In the genomic region with DNA sequence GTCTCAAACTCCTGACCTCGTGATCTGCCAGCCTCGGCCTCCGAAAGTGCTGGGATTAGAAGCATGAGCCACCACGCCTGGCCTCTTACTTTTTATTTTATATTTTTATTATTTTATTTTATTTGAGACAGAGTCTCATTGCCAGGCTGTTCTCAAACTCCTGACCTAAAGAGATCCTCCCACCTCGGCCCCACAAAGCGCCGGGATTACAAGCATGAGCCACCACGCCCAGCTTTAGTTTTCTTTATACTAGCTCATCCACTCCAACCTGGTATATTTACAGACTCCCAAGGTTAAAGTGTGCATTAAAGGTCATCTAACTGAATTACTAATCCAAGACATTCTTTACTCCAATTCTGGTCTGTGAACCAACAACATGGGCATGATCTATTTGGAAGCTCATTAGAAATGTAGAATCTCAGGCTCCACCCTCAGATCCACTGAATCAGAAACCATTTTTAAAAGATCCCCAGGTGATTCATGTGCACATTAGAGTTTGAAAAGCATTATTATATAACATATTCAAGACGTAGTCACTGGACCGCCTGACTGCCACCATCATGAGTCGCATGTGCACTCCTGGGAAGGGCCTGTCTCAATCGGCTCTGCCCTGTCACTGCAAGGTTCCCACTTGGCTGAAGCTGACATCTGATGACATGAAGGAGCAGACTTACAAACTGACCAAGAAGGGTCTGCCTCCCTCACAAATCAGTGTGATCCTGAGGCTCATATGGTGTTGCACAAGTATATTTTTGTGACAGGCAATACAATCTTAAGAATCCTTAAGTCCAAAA, we compare ENCODE assay signal across 13 cellular contexts. TPM values are rescaled to one million over a fixed set of nuclear protein-coding genes. Genes with fewer than 3 reads are reported as not detected.
DNase-seq lines count a peak whose midpoint lies in the region; ATAC-seq, FAIRE-seq and TF ChIP-seq lines count a peak whose summit lies in the region.
"Had no signal": no experiment of that assay in that cellular context is flagged by ENCODE, and none has a peak within 500 bp of the region (broad histone marks: within the 10 kb centered on the region; RNA-seq: fewer than 3 reads in every experiment).

No MANE protein-coding gene starts in this region.

- TF ChIP-seq POLR2A in heart left ventricle (IDR thresholded peaks at IDR 0.05) (no peak), K562 (conservative IDR thresholded peaks at IDR 0.05) (no peak)

- H3K27ac ChIP-seq in heart left ventricle (no peak overlapping the region), right cardiac atrium (ENCODE audit: low read length) (no peak overlapping the region), K562 (ENCODE audit: extremely low read depth, low read depth, low read length) (peak overlapping the region; percentile 16; the same call in 2 of the 3 replicates), lower lobe of right lung (no peak overlapping the region), MM.1S (ENCODE audit: low read length) (no peak overlapping the region)

- H3K9ac ChIP-seq in K562 (ENCODE audit: insufficient read depth in 1 of 2, low read depth in 2 of 2, low read length in 2 of 2) (peak overlapping the region in 1 of 2 experiments; percentile 53; a peak in 1 of 4 replicates), MM.1S (ENCODE audit: low read length) (no peak overlapping the region)

- peaks cover 0 to 4% (median 0%) of the 10 kb centered on the region in 9 donors for H3K36me3 ChIP-seq in heart left ventricle
- no peaks in the 10 kb centered on the region; the same call in 2 of the 3 replicates for H3K36me3 ChIP-seq in K562 (ENCODE audit: control insufficient read depth, insufficient read depth, low read length)
- no peaks in the 10 kb centered on the region for H3K36me3 ChIP-seq in lower lobe of right lung
- H3K36me3 ChIP-seq in MM.1S (replicated peaks; ENCODE audit: insufficient read depth, low read length) = no peaks in the 10 kb centered on the region
- H3K36me3 ChIP-seq: HAP-1 had no signal

- peaks cover 0 to 41% (median 23%) of the 10 kb centered on the region in 12 donors for H3K4me1 ChIP-seq in heart left ventricle
- H3K4me1 ChIP-seq in right cardiac atrium (ENCODE audit: control insufficient read depth, insufficient read depth, low read length) = peaks cover 1% of the 10 kb centered on the region
- peaks cover 4 to 17% of the 10 kb centered on the region in 2 experiments; a peak in 3 of 5 replicates for H3K4me1 ChIP-seq in K562 (replicated peaks in 1 of 2; ENCODE audit: control insufficient read depth in 2 of 2, insufficient read depth in 2 of 2, low read length in 2 of 2)
- peaks cover 43% of the 10 kb centered on the region for H3K4me1 ChIP-seq in lower lobe of right lung
- no peaks in the 10 kb centered on the region for H3K4me1 ChIP-seq in MM.1S (ENCODE audit: low read length)

- H3K79me2 ChIP-seq in K562 (ENCODE audit: control insufficient read depth, insufficient read depth, low read length) (peaks cover 73% of the 10 kb centered on the region), MM.1S (ENCODE audit: low read length) (0 out of 2 replicates have a peak, but pooled peaks cover 2% of the 10 kb centered on the region)

- ATAC-seq in heart left ventricle (peak in 3 of 4 donors; percentile 24 to 26 (median 25)), right cardiac atrium (no peak), K562 (peak; percentile 53), lower lobe of right lung (peak; percentile 40 to 41), HG03520 (IDR thresholded peaks at IDR 0.05; ENCODE audit: unreplicated experiment) (no peak)

- H3K9me2 ChIP-seq in MM.1S (replicated peaks; ENCODE audit: insufficient read depth, low read length) = no peaks in the 10 kb centered on the region

- no peaks in the 10 kb centered on the region for H3K9me3 Mint-ChIP-seq in activated T-cell treated with anti-CD3 and anti-CD28 coated beads, Interleukin-2, amount 50 U/mL, for 24 hours
- H3K9me3 Mint-ChIP-seq: T-helper 2 cell treated with Interferon-gamma antibody and Interleukin-4, amounts not matched to agents 5 μg/mL and 100 μg/mL, for 36 hours had no signal

- BruUV-seq in K562 (replicated peaks; lab: Mats Ljungman, UMichigan) = no TSS peak

- no peak for FAIRE-seq in K562 (lab: Jason Lieb, UNC)

- no peaks in the 10 kb centered on the region for H4K20me1 ChIP-seq in K562 (replicated peaks; ENCODE audit: control insufficient read depth, insufficient read depth, low read length)
- no peaks in the 10 kb centered on the region for H4K20me1 ChIP-seq in MM.1S (ENCODE audit: insufficient read depth, low read length)

- intact Hi-C loops in heart left ventricle (cut with DNase I) = no loop called here
- intact Hi-C loops in right cardiac atrium (cut with DNase I) = no loop called here
- intact Hi-C loops in K562 (cut with micrococcal nuclease) = no loop called here
- intact Hi-C loops in lower lobe of right lung (cut with DNase I) = no loop called here

- peaks cover 49% of the 10 kb centered on the region for H3K4me1 Mint-ChIP-seq in activated T-cell treated with anti-CD3 and anti-CD28 coated beads, Interleukin-2, amount 50 U/mL, for 24 hours (ENCODE audit: low read depth)

- H3K27me3 Mint-ChIP-seq in activated T-cell treated with anti-CD3 and anti-CD28 coated beads, Interleukin-2, amount 50 U/mL, for 24 hours = no peaks in the 10 kb centered on the region

- 88 to 93% (median 91%) methylated on average over 12 of the region's 12 CpGs for WGBS in heart left ventricle, 4 donors
- WGBS in right cardiac atrium = 90% methylated on average over 12 of the region's 12 CpGs
- 78% methylated on average over 12 of the region's 12 CpGs for WGBS in K562 (ENCODE audit: insufficient coverage, low coverage, missing lambda C conversion rate)

- no peak overlapping the region for H3K27ac Mint-ChIP-seq in activated T-cell treated with anti-CD3 and anti-CD28 coated beads, Interleukin-2, amount 50 U/mL, for 24 hours
- H3K27ac Mint-ChIP-seq: T-helper 2 cell treated with Interferon-gamma antibody and Interleukin-4, amounts not matched to agents 5 μg/mL and 100 μg/mL, for 36 hours had no signal

- TF ChIP-seq EP300 in K562 (IDR thresholded peaks at IDR 0.05; ENCODE audit: low read length) = no peak

- H3K36me3 Mint-ChIP-seq in activated T-cell treated with anti-CD3 and anti-CD28 coated beads, Interleukin-2, amount 50 U/mL, for 24 hours (ENCODE audit: low read depth) = no peaks in the 10 kb centered on the region

- TF ChIP-seq RAD21 in K562 (CRISPR knock-in tag; conservative IDR thresholded peaks at IDR 0.05 in 1 of 2, IDR thresholded peaks at IDR 0.05 in 1 of 2) = no peak

- no peak overlapping the region for H3K4me3 Mint-ChIP-seq in activated T-cell treated with anti-CD3 and anti-CD28 coated beads, Interleukin-2, amount 50 U/mL, for 24 hours
- H3K4me3 Mint-ChIP-seq: T-helper 2 cell treated with Interferon-gamma antibody and Interleukin-4, amounts not matched to agents 5 μg/mL and 100 μg/mL, for 36 hours had no signal

- in situ Hi-C loops in K562 (cut with MboI) = no loop called here

- no peaks in the 10 kb centered on the region for H3K9me1 ChIP-seq in K562 (ENCODE audit: control insufficient read depth, insufficient read depth, low read length)

- H3K9me3 ChIP-seq in heart left ventricle (peaks cover 0 to 7% (median 0%) of the 10 kb centered on the region in 12 donors), right cardiac atrium (ENCODE audit: control insufficient read depth, low read length) (no peaks in the 10 kb centered on the region), K562 (replicated peaks; ENCODE audit: control insufficient read depth, insufficient read depth, low read depth, low read length) (no peaks in the 10 kb centered on the region), lower lobe of right lung (no peaks in the 10 kb centered on the region), MM.1S (replicated peaks; ENCODE audit: insufficient read depth, low read length) (no peaks in the 10 kb centered on the region)
- H3K9me3 ChIP-seq: HAP-1 had no signal

- H3K27me3 ChIP-seq in heart left ventricle (no peaks in the 10 kb centered on the region), right cardiac atrium (ENCODE audit: control insufficient read depth, insufficient read depth) (no peaks in the 10 kb centered on the region), K562 (ENCODE audit: control insufficient read depth in 2 of 2, insufficient read depth in 2 of 2, low read length in 2 of 2) (no peaks in the 10 kb centered on the region), lower lobe of right lung (ENCODE audit: low read depth) (no peaks in the 10 kb centered on the region), MM.1S (replicated peaks; ENCODE audit: insufficient read depth, low read length) (no peaks in the 10 kb centered on the region)

- H3K4me2 ChIP-seq in K562 (ENCODE audit: insufficient read depth, low read length) = no peak overlapping the region
- H3K4me2 ChIP-seq in MM.1S (ENCODE audit: low read depth, low read length) = no peak overlapping the region

- DNase-seq in heart left ventricle = no peak
- no peak for DNase-seq in right cardiac atrium
- DNase-seq in K562 (ENCODE audit: extremely low read depth in 1 of 4, low spot score in 3 of 4) = peak in 1 of 4 experiments; percentile 24
- no peak for DNase-seq in lower lobe of right lung
- DNase-seq in activated T-cell treated with anti-CD3 and anti-CD28 coated beads, Interleukin-2, amount 50 U/mL, for 24 hours = no peak
- DNase-seq in NCI-H2196 (lab: John Stamatoyannopoulos, UW; ENCODE audit: unreplicated experiment) = no peak
- DNase-seq in MM.1S = no peak
- DNase-seq: NCI-H524, substantia nigra had no signal

- H3F3A ChIP-seq in MM.1S (ENCODE audit: insufficient read depth, low read length) = no peaks in the 10 kb centered on the region

- H2AFZ ChIP-seq in K562 (ENCODE audit: low read depth, low read length) = no peak overlapping the region
- no peak overlapping the region for H2AFZ ChIP-seq in MM.1S (ENCODE audit: low read length)

- CTCF ChIA-PET in K562 (lab: Yijun Ruan, JAX; ENCODE audit: low intra/inter-chr PET ratio) = no interaction called here

- POLR2A ChIA-PET in K562 (lab: Yijun Ruan, JAX) = interaction anchor here (0.6 to 1.4 kb wide), 4 partner anchors 10 to 42 kb away, joined by 3 to 7 read pairs (median 4); partner anchors contain the start of gene ATAD2B

- H3K4me3 ChIP-seq in heart left ventricle (no peak overlapping the region), right cardiac atrium (ENCODE audit: low read length) (no peak overlapping the region), K562 (no peak overlapping the region), lower lobe of right lung (no peak overlapping the region), MM.1S (ENCODE audit: low read length) (no peak overlapping the region)
- H3K4me3 ChIP-seq: HAP-1, lung had no signal

- TF ChIP-seq CTCF in heart left ventricle (IDR thresholded peaks at IDR 0.05) (no peak), K562 (IDR thresholded peaks at IDR 0.05 in 2 of 3, conservative IDR thresholded peaks at IDR 0.05 in 1 of 3; ENCODE audit: insufficient read depth in 2 of 3, low read depth in 1 of 3, low read length in 3 of 3) (no peak), lower lobe of right lung (IDR thresholded peaks at IDR 0.05) (no peak), MM.1S (IDR thresholded peaks at IDR 0.05; ENCODE audit: low read length) (no peak)

RNA-seq across cellular contexts. Expression of gene ATAD2B, which starts 26.6 kb away (rescaled TPM):
- total RNA-seq in heart left ventricle (10 to 100 TPM in 2 of 9 donors, 1 to 10 TPM in 7; 5.0 to 13.3 (median 8.3) TPM), right cardiac atrium (10 to 100 TPM in 2 of 4 donors, 1 to 10 TPM in 2; 9.3 to 15.1 (median 10.3) TPM), K562 (2014; rRNA removed) (10.8 and 11.4 TPM in 2 replicates), K562 (2014; rRNA removed; fragmentation: Illumina TruSeq; extraction: Trizol) (21.6 and 22.4 TPM in 2 replicates), K562 (2015; rRNA removed; fragmentation: Illumina TruSeq; extraction: Trizol) (20.6 and 21.6 TPM in 2 replicates), K562 (2021) (18.5 and 18.8 TPM in 2 replicates), lower lobe of right lung (24.3 TPM)
- polyA plus RNA-seq in heart left ventricle (1 to 10 TPM; 2.8 to 3.4 TPM), right cardiac atrium (2.8 TPM), K562 (2011; rRNA removed) (11.0 and 11.7 TPM in 2 replicates), K562 (2014; fragmentation: Illumina TruSeq; extraction: Trizol) (8.9 and 10.9 TPM in 2 replicates), K562 (2014; fragmentation: Nextera tagmentation; extraction: Ambion mirVana) (1 to 10 TPM; 3.2 to 4.0 TPM), K562 (2014; rRNA removed) (6.4 and 7.7 TPM in 2 replicates)
- total RNA-seq in K562 (2011; cell fraction: chromatin; rRNA removed; ENCODE audit: low replicate concordance) = 28.1 and 119 TPM in 2 replicates
- 12.7 and 18.3 TPM in 2 replicates for total RNA-seq in K562 (2011; cell fraction: nucleolus; rRNA removed)
- 37.1 and 61.3 TPM in 2 replicates for total RNA-seq in K562 (2011; cell fraction: nucleoplasm; rRNA removed)
- 1.6 and 4.6 TPM in 2 replicates for polyA plus RNA-seq in K562 (2011; cell fraction: cytosol; rRNA removed)
- 18.8 and 26.5 TPM in 2 replicates for polyA plus RNA-seq in K562 (2011; cell fraction: nucleus; rRNA removed)
- 5.6 TPM in 2 replicates for polyA plus RNA-seq in K562 (2012)
- 30.0 and 41.1 TPM in 2 replicates for polyA minus RNA-seq in K562 (2011; rRNA and poly(A)+ RNA removed)
- polyA minus RNA-seq in K562 (2011; cell fraction: cytosol; rRNA and poly(A)+ RNA removed) = 8.7 TPM in 2 replicates
- polyA minus RNA-seq in K562 (2011; cell fraction: nucleus; rRNA and poly(A)+ RNA removed) = 37.0 and 67.3 TPM in 2 replicates

RNA-seq across cellular contexts. Expression of gene UBXN2A, which starts 39.9 kb away (rescaled TPM):
- 10 to 100 TPM; 15.8 to 24.0 (median 19.6) TPM for total RNA-seq in heart left ventricle
- polyA plus RNA-seq in heart left ventricle = 10 to 100 TPM in 1 of 2 donors, 1 to 10 TPM in 1; 9.6 to 12.7 TPM
- total RNA-seq in right cardiac atrium = 10 to 100 TPM; 23.0 to 27.3 (median 25.0) TPM
- polyA plus RNA-seq in right cardiac atrium = 14.7 TPM
- total RNA-seq in K562 (2011; cell fraction: chromatin; rRNA removed; ENCODE audit: low replicate concordance) = 11.5 and 22.5 TPM in 2 replicates
- 9.7 and 10.1 TPM in 2 replicates for total RNA-seq in K562 (2011; cell fraction: nucleolus; rRNA removed)
- total RNA-seq in K562 (2011; cell fraction: nucleoplasm; rRNA removed) = 10.9 and 13.0 TPM in 2 replicates
- total RNA-seq in K562 (2014; rRNA removed) = 12.9 and 14.6 TPM in 2 replicates
- 25.6 and 29.4 TPM in 2 replicates for total RNA-seq in K562 (2014; rRNA removed; fragmentation: Illumina TruSeq; extraction: Trizol)
- total RNA-seq in K562 (2015; rRNA removed; fragmentation: Illumina TruSeq; extraction: Trizol) = 18.1 and 20.1 TPM in 2 replicates
- total RNA-seq in K562 (2021) = 16.0 and 16.8 TPM in 2 replicates
- polyA plus RNA-seq in K562 (2011; rRNA removed) = 11.1 and 16.6 TPM in 2 replicates
- 2.8 and 5.3 TPM in 2 replicates for polyA plus RNA-seq in K562 (2011; cell fraction: cytosol; rRNA removed)
- 1.9 and 2.3 TPM in 2 replicates for polyA plus RNA-seq in K562 (2011; cell fraction: nucleus; rRNA removed)
- polyA plus RNA-seq in K562 (2012) = 11.0 and 15.5 TPM in 2 replicates
- polyA plus RNA-seq in K562 (2014; fragmentation: Illumina TruSeq; extraction: Trizol) = 18.2 and 20.2 TPM in 2 replicates
- polyA plus RNA-seq in K562 (2014; fragmentation: Nextera tagmentation; extraction: Ambion mirVana) = 1 to 10 TPM; 3.4 to 4.1 TPM
- polyA plus RNA-seq in K562 (2014; rRNA removed) = 13.8 and 16.2 TPM in 2 replicates
- 8.1 and 11.4 TPM in 2 replicates for polyA minus RNA-seq in K562 (2011; rRNA and poly(A)+ RNA removed)
- 6.1 and 8.8 TPM in 2 replicates for polyA minus RNA-seq in K562 (2011; cell fraction: cytosol; rRNA and poly(A)+ RNA removed)
- 3.1 and 4.8 TPM in 2 replicates for polyA minus RNA-seq in K562 (2011; cell fraction: nucleus; rRNA and poly(A)+ RNA removed)
- 14.1 TPM for total RNA-seq in lower lobe of right lung

Comparison
In these comparisons a context has a peak if more than half of its experiments do, and no peak if none do; other contexts are left out.
1. ATAC-seq: peak in heart left ventricle (3 of 4), K562 (single experiment) and lower lobe of right lung (2 of 2); none in right cardiac atrium (0 of 2) and HG03520 (single experiment).